14 cellular contexts compared by ENCODE assay signal in genomic region chr1:242455052-242455361, GRCh38.
"Had no signal": no experiment of that assay in that cellular context is flagged by ENCODE, and none has a peak within 500 bp of the region (broad histone marks: within the 10 kb centered on the region; RNA-seq: fewer than 3 reads in every experiment).

No MANE protein-coding gene starts in this region.

- H3K4me3 Mint-ChIP-seq: activated CD8-positive, alpha-beta T cell treated with anti-CD3 and anti-CD28 coated beads for 36 hours; activated naive CD8-positive, alpha-beta T cell; activated T-cell treated with anti-CD3 and anti-CD28 coated beads, Interleukin-2, amount 50 U/mL, for 4 hours; naive B cell; WTC11 had no signal

- H3K4me1 Mint-ChIP-seq: naive B cell had no signal

- H3K36me3 Mint-ChIP-seq: activated naive CD8-positive, alpha-beta T cell; WTC11 had no signal

- H3K27ac Mint-ChIP-seq: activated CD8-positive, alpha-beta T cell treated with anti-CD3 and anti-CD28 coated beads for 36 hours; activated naive CD8-positive, alpha-beta T cell; WTC11 had no signal

- H3K79me2 ChIP-seq: parathyroid adenoma had no signal

- H3K9me3 ChIP-seq: gastroesophageal sphincter, heart right ventricle, neutrophil had no signal

- H3K27ac ChIP-seq: gastroesophageal sphincter, heart right ventricle, neutrophil, parathyroid adenoma had no signal

- H3K9ac ChIP-seq: parathyroid adenoma had no signal

- H2AFZ ChIP-seq: parathyroid adenoma had no signal

- FAIRE-seq: colon had no signal

- H3K4me1 ChIP-seq: gastroesophageal sphincter, heart right ventricle, parathyroid adenoma had no signal

- H3K9me3 Mint-ChIP-seq: activated CD8-positive, alpha-beta T cell treated with anti-CD3 and anti-CD28 coated beads for 36 hours; activated T-cell treated with anti-CD3 and anti-CD28 coated beads, Interleukin-2, amount 50 U/mL, for 4 hours; naive B cell; WTC11 had no signal

- DNase-seq: activated CD4-positive, alpha-beta T cell treated with anti-CD3 and anti-CD28 coated beads for 48 hours; activated CD8-positive, alpha-beta T cell treated with anti-CD3 and anti-CD28 coated beads for 36 hours; activated effector memory CD4-positive, alpha-beta T cell treated with anti-CD3 and anti-CD28 coated beads, Interleukin-2, amount 50 U/mL, for 16 hours; activated T-cell treated with anti-CD3 and anti-CD28 coated beads, Interleukin-2, amount 50 U/mL, for 4 hours; amniotic stem cell; heart right ventricle; stimulated activated CD4-positive, alpha-beta T cell treated with anti-CD3 and anti-CD28 coated beads, Interleukin-1b, Interleukin-23, amount 100 ng/mL, for 48 hours had no signal

- H3K4me3 ChIP-seq: gastroesophageal sphincter, heart right ventricle had no signal

- H3K36me3 ChIP-seq: gastroesophageal sphincter, heart right ventricle, neutrophil had no signal

- ATAC-seq: activated CD8-positive, alpha-beta T cell treated with anti-CD3 and anti-CD28 coated beads for 36 hours; activated T-cell treated with anti-CD3 and anti-CD28 coated beads, Interleukin-2, amount 50 U/mL, for 4 hours; gastroesophageal sphincter had no signal
